In the genomic region with DNA sequence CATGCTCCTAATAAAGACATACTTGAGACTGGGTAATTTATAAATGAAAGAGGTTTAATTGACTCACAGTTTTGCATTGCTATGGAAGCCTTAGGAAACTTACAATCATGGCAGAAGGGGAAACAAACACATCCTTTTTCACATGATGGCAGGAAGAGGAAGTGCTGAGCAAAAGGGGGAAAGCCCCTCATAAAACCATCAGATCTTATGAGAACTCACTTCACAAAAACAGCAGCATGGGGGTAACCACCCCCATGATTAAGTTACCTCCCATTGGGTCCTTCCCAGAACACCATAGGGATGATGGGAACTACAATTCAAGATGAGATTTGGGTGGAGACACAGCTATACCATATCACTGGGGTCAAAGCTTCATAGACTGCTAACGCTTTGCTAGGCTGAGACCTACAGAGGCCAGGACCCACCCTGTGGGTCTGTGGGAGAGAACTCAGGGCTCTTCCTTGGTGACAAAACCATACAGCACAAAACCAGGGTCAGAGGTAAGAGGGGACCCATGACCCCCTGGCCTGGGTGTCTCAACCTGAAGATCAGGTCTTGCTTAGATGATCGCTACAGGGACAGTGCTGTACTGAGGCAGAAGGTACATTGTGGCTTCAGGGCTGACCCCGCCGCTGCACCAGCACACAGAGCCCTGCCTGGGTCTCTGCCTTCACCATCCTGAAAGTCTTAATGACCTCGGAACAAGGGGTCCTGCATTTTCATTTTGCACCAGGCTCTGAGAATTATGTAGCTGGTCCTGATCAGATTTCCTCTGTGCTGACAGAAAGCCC, we compare ENCODE assay signal across 18 cellular contexts.
"Had no signal": no experiment of that assay in that cellular context is flagged by ENCODE, and none has a peak within 500 bp of the region (broad histone marks: within the 10 kb centered on the region; RNA-seq: fewer than 3 reads in every experiment).

No MANE protein-coding gene starts in this region.

- H3K27me3 ChIP-seq: brain microvascular endothelial cell, right lobe of liver, vagina had no signal

- H3K36me3 ChIP-seq: brain microvascular endothelial cell, prostate gland, right lobe of liver, spleen, vagina had no signal

- H3K27ac Mint-ChIP-seq: activated naive CD4-positive, alpha-beta T cell treated with anti-CD3 and anti-CD28 coated beads, Interleukin-2, amount 50 U/mL, for 24 hours; activated T-helper 17 cell treated with anti-CD3 and anti-CD28 coated beads, Interleukin-2, amount 50 U/mL, for 72 hours; immature natural killer cell had no signal

- H3K4me1 ChIP-seq: prostate gland, right lobe of liver, vagina had no signal

- DNase-seq: activated CD4-positive, alpha-beta T cell treated with anti-CD3 and anti-CD28 coated beads, Interleukin-2, amount 50 U/mL, for 1 hour; activated CD4-positive, CD25-positive, alpha-beta regulatory T cell; brain microvascular endothelial cell; cerebellar nuclear complex; immature natural killer cell; left cardiac atrium; occipital lobe; right lobe of liver; spleen; stimulated activated CD4-positive, alpha-beta T cell treated with anti-CD3 and anti-CD28 coated beads, Interleukin-2, amount 100 ng/mL, for 24 hours; T-helper 2 cell had no signal

- H3K4me1 Mint-ChIP-seq: activated T-helper 17 cell treated with anti-CD3 and anti-CD28 coated beads, Interleukin-2, amount 50 U/mL, for 72 hours had no signal

- H3K4me3 Mint-ChIP-seq: activated naive CD4-positive, alpha-beta T cell treated with anti-CD3 and anti-CD28 coated beads, Interleukin-2, amount 50 U/mL, for 24 hours; activated T-helper 17 cell treated with anti-CD3 and anti-CD28 coated beads, Interleukin-2, amount 50 U/mL, for 72 hours; immature natural killer cell; naive thymus-derived CD8-positive, alpha-beta T cell had no signal

- H3K4me3 ChIP-seq: lung, prostate gland, right lobe of liver, spleen, vagina had no signal

- H3K27ac ChIP-seq: brain microvascular endothelial cell, prostate gland, right lobe of liver, spleen, vagina had no signal

- H3K9me3 ChIP-seq: prostate gland, right lobe of liver, vagina had no signal

- ATAC-seq: activated T-helper 17 cell treated with anti-CD3 and anti-CD28 coated beads, Interleukin-2, amount 50 U/mL, for 72 hours; esophagus mucosa; left cardiac atrium; right lobe of liver had no signal
